8 cellular contexts compared by ENCODE assay signal in genomic region chr4:68375667-68376559, GRCh38. TPM values are rescaled to one million over a fixed set of nuclear protein-coding genes. Genes with fewer than 3 reads are reported as not detected.
DNase-seq lines count a peak whose midpoint lies in the region; ATAC-seq lines count a peak whose summit lies in the region.

No MANE protein-coding gene starts in this region.

- H2AK5ac ChIP-seq in trophoblast cell (ENCODE audit: low read length): no peak overlapping the region

- peak overlapping the region; percentile 22 for H3K9ac ChIP-seq in HUES6 (ENCODE audit: low read length)
- H3K9ac ChIP-seq in trophoblast cell (ENCODE audit: low read length): peak overlapping the region; percentile 10

- no peaks in the 10 kb centered on the region for H3K9me3 Mint-ChIP-seq in activated naive CD4-positive, alpha-beta T cell treated with anti-CD3 and anti-CD28 coated beads, Interleukin-2, amount 50 U/mL, for 72 hours

- ATAC-seq in GM21576 (IDR thresholded peaks at IDR 0.05; ENCODE audit: unreplicated experiment): peak; percentile 66
- ATAC-seq in activated naive CD4-positive, alpha-beta T cell treated with anti-CD3 and anti-CD28 coated beads, Interleukin-2, amount 50 U/mL, for 72 hours: peak; percentile 80 to 81

- H3K36me3 Mint-ChIP-seq in activated naive CD4-positive, alpha-beta T cell treated with anti-CD3 and anti-CD28 coated beads, Interleukin-2, amount 50 U/mL, for 72 hours: peaks cover 0 to 4% of the 10 kb centered on the region in 2 donors

- no peak overlapping the region for H3K27ac Mint-ChIP-seq in activated naive CD4-positive, alpha-beta T cell treated with anti-CD3 and anti-CD28 coated beads, Interleukin-2, amount 50 U/mL, for 72 hours

- no CpG with 5 or more reads among the region's 19 CpGs for WGBS in trophoblast cell (ENCODE audit: extremely low coverage, insufficient coverage, insufficient read length)

- peak overlapping the region; percentile 87 for H2AFZ ChIP-seq in trophoblast cell (ENCODE audit: insufficient read depth, low read length, poor library complexity)

- peak overlapping the region; percentile 22 for H3K23ac ChIP-seq in trophoblast cell (ENCODE audit: low read length)

- H2BK120ac ChIP-seq in trophoblast cell (ENCODE audit: insufficient read depth, low read length, poor library complexity): no peak overlapping the region

- H3K27me3 ChIP-seq in HUES6 (ENCODE audit: control insufficient read depth, insufficient read depth, low read length) (no peaks in the 10 kb centered on the region), SJSA1 (replicated peaks) (no peaks in the 10 kb centered on the region), trophoblast cell (ENCODE audit: insufficient read depth, low read length) (no peaks in the 10 kb centered on the region)

- H3K4me2 ChIP-seq in trophoblast cell (ENCODE audit: low read length): peak overlapping the region; percentile 67

- H3K14ac ChIP-seq in trophoblast cell (ENCODE audit: low read length): no peak overlapping the region

- H2BK12ac ChIP-seq in trophoblast cell (ENCODE audit: low read length): no peak overlapping the region

- no peak overlapping the region for H4K91ac ChIP-seq in trophoblast cell (ENCODE audit: low read depth, low read length)

- H2BK5ac ChIP-seq in trophoblast cell (ENCODE audit: low read depth, low read length, poor library complexity): no peak overlapping the region

- peaks cover 46% of the 10 kb centered on the region for H3K4me1 ChIP-seq in HUES6 (ENCODE audit: control insufficient read depth, insufficient read depth, low read length)
- peaks cover 39% of the 10 kb centered on the region for H3K4me1 ChIP-seq in SJSA1 (replicated peaks)
- peaks cover 4 to 5% of the 10 kb centered on the region in 2 experiments for H3K4me1 ChIP-seq in trophoblast cell (ENCODE audit: control insufficient read depth in 1 of 2, insufficient read depth in 2 of 2, low read length in 2 of 2)

- DNase-seq in G401 (ENCODE audit: low spot score): peak; percentile 56
- DNase-seq in SJSA1 (ENCODE audit: low read depth in 1 of 2, low spot score in 2 of 2): peak; percentile 46 to 50
- DNase-seq in activated naive CD4-positive, alpha-beta T cell treated with anti-CD3 and anti-CD28 coated beads, Interleukin-2, amount 50 U/mL, for 72 hours (ENCODE audit: low spot score in 2 of 2): peak in 1 of 2 donors; percentile 13
- DNase-seq in globus pallidus (ENCODE audit: low spot score): peak; percentile 70
- peak; percentile 34 to 79 for DNase-seq in trophoblast cell
- no peak for DNase-seq in OCI-M2 (lab: John Stamatoyannopoulos, UW; ENCODE audit: unreplicated experiment)

- H3K4ac ChIP-seq in trophoblast cell (ENCODE audit: low read depth, low read length): no peak overlapping the region

- H3K36me3 ChIP-seq in HUES6 (ENCODE audit: control insufficient read depth, insufficient read depth, low read length) (no peaks in the 10 kb centered on the region), SJSA1 (no peaks in the 10 kb centered on the region), trophoblast cell (ENCODE audit: control insufficient read depth in 1 of 2, insufficient read depth in 2 of 2, low read length in 2 of 2) (no peaks in the 10 kb centered on the region)

- H3K79me1 ChIP-seq in trophoblast cell (ENCODE audit: low read length): peaks cover 3% of the 10 kb centered on the region

- H3K79me2 ChIP-seq in trophoblast cell (ENCODE audit: control insufficient read depth, insufficient read depth, low read length, poor library complexity): no peaks in the 10 kb centered on the region

- H3K4me3 ChIP-seq in HUES6 (ENCODE audit: low read depth, low read length): peak overlapping the region; percentile 54
- no peak overlapping the region for H3K4me3 ChIP-seq in SJSA1
- peak overlapping the region; percentile 66 for H3K4me3 ChIP-seq in trophoblast cell (ENCODE audit: low read depth, low read length)

- no peak overlapping the region for H4K8ac ChIP-seq in trophoblast cell (ENCODE audit: low read depth, low read length)

- H4K12ac ChIP-seq in trophoblast cell (ENCODE audit: low read depth, low read length): no peak overlapping the region

- no peaks in the 10 kb centered on the region for H3K9me3 ChIP-seq in HUES6 (ENCODE audit: control insufficient read depth, insufficient read depth, low read depth, low read length)
- no peaks in the 10 kb centered on the region for H3K9me3 ChIP-seq in SJSA1 (replicated peaks)
- H3K9me3 ChIP-seq in trophoblast cell (ENCODE audit: insufficient read depth, low read depth, low read length): no peaks in the 10 kb centered on the region

- in situ Hi-C loops in G401 (cut with HindIII; ENCODE audit: low sequenced_read_pairs): no loop called here

- no peak overlapping the region for H3K18ac ChIP-seq in trophoblast cell (ENCODE audit: low read length)

- H3K27ac ChIP-seq in HUES6 (ENCODE audit: low read depth, low read length): no peak overlapping the region
- H3K27ac ChIP-seq in SJSA1: no peak overlapping the region
- H3K27ac ChIP-seq in trophoblast cell (ENCODE audit: low read depth, low read length): no peak overlapping the region

RNA-seq across cellular contexts. Expression of gene YTHDC1, which starts 26.0 kb away (rescaled TPM):
- total RNA-seq in G401 (2014; rRNA removed; shearing (Covaris generic)): 7.1 and 25.8 TPM in 2 replicates
- total RNA-seq in SJSA1 (2014; rRNA removed; shearing (Covaris generic)): 39.2 and 63.0 TPM in 2 replicates
- total RNA-seq in activated naive CD4-positive, alpha-beta T cell treated with anti-CD3 and anti-CD28 coated beads, Interleukin-2, amount 50 U/mL, for 72 hours: 10 to 100 TPM; 83.2 to 87.3 TPM
- 66.0 and 69.7 TPM in 2 replicates for polyA plus RNA-seq in trophoblast cell (2013)
